11 cellular contexts compared by ENCODE assay signal in genomic region chr16:17343028-17343427, GRCh38.
DNase-seq lines count a peak whose midpoint lies in the region; ATAC-seq and TF ChIP-seq lines count a peak whose summit lies in the region.
"Had no signal": no experiment of that assay in that cellular context is flagged by ENCODE, and none has a peak within 500 bp of the region (broad histone marks: within the 10 kb centered on the region; RNA-seq: fewer than 3 reads in every experiment).

No MANE protein-coding gene starts in this region.

- H2AFZ ChIP-seq in DND-41 (ENCODE audit: low read depth, low read length): no peak overlapping the region

- H4K8ac ChIP-seq in mesendoderm (ENCODE audit: low read depth, low read length): no peak overlapping the region

- intact Hi-C loops in mucosa of descending colon (cut with DNase I, micrococcal nuclease): no loop called here
- intact Hi-C loops in sciatic nerve (cut with DNase I): no loop called here

- H3K9me3 ChIP-seq in DND-41 (ENCODE audit: insufficient read depth, low read length, severe bottlenecking): no peaks in the 10 kb centered on the region
- no peaks in the 10 kb centered on the region for H3K9me3 ChIP-seq in mucosa of descending colon

- no peak overlapping the region for H3K4me3 Mint-ChIP-seq in glutamatergic neuron (ENCODE audit: unreplicated experiment)

- H3K27me3 ChIP-seq in DND-41 (ENCODE audit: insufficient read depth, low read length, poor library complexity) (no peaks in the 10 kb centered on the region), HL-60 (ENCODE audit: insufficient read depth, poor library complexity, severe bottlenecking) (no peaks in the 10 kb centered on the region), mesendoderm (ENCODE audit: insufficient read depth, low read length, poor library complexity) (no peaks in the 10 kb centered on the region)

- no peaks in the 10 kb centered on the region for H3K36me3 Mint-ChIP-seq in glutamatergic neuron (ENCODE audit: unreplicated experiment)

- H3K4me3 ChIP-seq in DND-41 (ENCODE audit: low read depth in 1 of 2, low read length in 2 of 2) (no peak overlapping the region), HL-60 (replicated peaks; ENCODE audit: insufficient read depth, low read length) (no peak overlapping the region), mucosa of descending colon (no peak overlapping the region), mesendoderm (ENCODE audit: low read length) (no peak overlapping the region)

- H3K27me3 Mint-ChIP-seq in glutamatergic neuron (ENCODE audit: unreplicated experiment): peaks cover 6% of the 10 kb centered on the region

- TF ChIP-seq CTCF in DND-41 (IDR thresholded peaks at IDR 0.05; ENCODE audit: borderline replicate concordance, extremely low read depth, low read length, poor library complexity, severe bottlenecking) (no peak), HL-60 (IDR thresholded peaks at IDR 0.05; ENCODE audit: insufficient read depth, low read length) (no peak), mucosa of descending colon (IDR thresholded peaks at IDR 0.05) (no peak), glutamatergic neuron (IDR thresholded peaks at IDR 0.05; ENCODE audit: partially characterized antibody, unreplicated experiment) (no peak)

- H3K79me2 ChIP-seq in DND-41 (ENCODE audit: insufficient read depth, low read length) (no peaks in the 10 kb centered on the region), mesendoderm (ENCODE audit: control insufficient read depth, insufficient read depth, low read length) (no peaks in the 10 kb centered on the region)

- H3K36me3 ChIP-seq in DND-41 (ENCODE audit: insufficient read depth, low read length) (no peaks in the 10 kb centered on the region), mucosa of descending colon (ENCODE audit: low read depth) (no peaks in the 10 kb centered on the region), mesendoderm (ENCODE audit: control insufficient read depth, insufficient read depth, low read length) (no peaks in the 10 kb centered on the region)

- H3K18ac ChIP-seq in mesendoderm (ENCODE audit: low read length): no peak overlapping the region

- H4K5ac ChIP-seq in mesendoderm (ENCODE audit: low read length): no peak overlapping the region

- no peak overlapping the region for H3K9ac ChIP-seq in DND-41 (ENCODE audit: low read depth, low read length)
- no peak overlapping the region for H3K9ac ChIP-seq in mesendoderm (ENCODE audit: low read length)

- ATAC-seq in DND-41 (ENCODE audit: insufficient read depth, low read depth): peak; percentile 68
- ATAC-seq in mucosa of descending colon: peak; percentile 17
- ATAC-seq in sciatic nerve: no peak

- H3K4me1 Mint-ChIP-seq in glutamatergic neuron (ENCODE audit: low read depth, unreplicated experiment): peaks cover 6% of the 10 kb centered on the region

- H2BK120ac ChIP-seq in mesendoderm (ENCODE audit: low read depth, low read length): no peak overlapping the region

- H3K4me1 ChIP-seq in DND-41 (ENCODE audit: insufficient read depth, low read length) (no peaks in the 10 kb centered on the region), mucosa of descending colon (ENCODE audit: low read depth) (peaks cover 42% of the 10 kb centered on the region), mesendoderm (ENCODE audit: control insufficient read depth, low read depth, low read length) (no peaks in the 10 kb centered on the region)

- peaks cover 2% of the 10 kb centered on the region for H3K79me1 ChIP-seq in mesendoderm (ENCODE audit: low read length)

- no peak overlapping the region for H3K27ac Mint-ChIP-seq in glutamatergic neuron (ENCODE audit: unreplicated experiment)

- DNase-seq in DND-41: peak; percentile 54
- DNase-seq in HL-60 (ENCODE audit: low read depth in 1 of 2, low spot score in 1 of 2): peak; percentile 74 to 96
- DNase-seq in activated CD4-positive, alpha-beta T cell treated with anti-CD3 and anti-CD28 coated beads, Interleukin-2, amount 50 U/mL, for 48 hours: peak; percentile 17 to 32
- peak in 1 of 3 donors; percentile 62 for DNase-seq in mucosa of descending colon
- no peak for DNase-seq in NCI-H1105 (lab: John Stamatoyannopoulos, UW)
- no peak for DNase-seq in mesendoderm
- no peak for DNase-seq in glutamatergic neuron
- no peak for DNase-seq in sciatic nerve (ENCODE audit: low spot score)
- DNase-seq: EL, mesenchymal stem cell, NCI-H2081 had no signal

- no peak overlapping the region for H2BK5ac ChIP-seq in mesendoderm (ENCODE audit: low read length)

- H3K9me3 Mint-ChIP-seq in glutamatergic neuron (ENCODE audit: unreplicated experiment): peaks cover 3% of the 10 kb centered on the region

- no CpG with 5 or more reads among the region's 10 CpGs for WGBS in mesendoderm (ENCODE audit: extremely low coverage, insufficient coverage, low lambda C conversion rate)

- H2AK5ac ChIP-seq in mesendoderm (ENCODE audit: low read length): no peak overlapping the region

- H3K4me2 ChIP-seq in DND-41 (ENCODE audit: insufficient read depth, low read length) (no peak overlapping the region), mesendoderm (ENCODE audit: low read length) (no peak overlapping the region)

- H2BK15ac ChIP-seq in mesendoderm (replicated peaks; ENCODE audit: low read depth): no peak overlapping the region

- H3K23ac ChIP-seq in mesendoderm (ENCODE audit: low read length): no peak overlapping the region

- H4K20me1 ChIP-seq in DND-41 (ENCODE audit: insufficient read depth, low read length): no peaks in the 10 kb centered on the region

- no peak overlapping the region for H3K56ac ChIP-seq in mesendoderm (ENCODE audit: low read length)

- H3K27ac ChIP-seq in DND-41 (ENCODE audit: low read length) (no peak overlapping the region), HL-60 (replicated peaks) (peak overlapping the region; percentile 87), mesendoderm (ENCODE audit: low read depth, low read length) (no peak overlapping the region)

- H3K4ac ChIP-seq in mesendoderm (ENCODE audit: low read depth, low read length): no peak overlapping the region

Comparison
In these comparisons a context has a peak if more than half of its experiments do, and no peak if none do; other contexts are left out.
1. DNase-seq: peak in DND-41 (single experiment), HL-60 (2 of 2) and activated CD4-positive, alpha-beta T cell treated with anti-CD3 and anti-CD28 coated beads, Interleukin-2, amount 50 U/mL, for 48 hours (2 of 2); none in NCI-H1105 (single experiment), mesendoderm (single experiment), glutamatergic neuron (single experiment) and sciatic nerve (single experiment).